ENCODE assay signal across 9 cellular contexts in genomic region chr10:7491949-7492659, GRCh38.
DNase-seq lines count a peak whose midpoint lies in the region; ATAC-seq and TF ChIP-seq lines count a peak whose summit lies in the region.
"Had no signal": no experiment of that assay in that cellular context is flagged by ENCODE, and none has a peak within 500 bp of the region (broad histone marks: within the 10 kb centered on the region; RNA-seq: fewer than 3 reads in every experiment).

No MANE protein-coding gene starts in this region.

- DNase-seq in NAMALWA (ENCODE audit: low spot score) (peak; percentile 34), NCI-H1105 (lab: John Stamatoyannopoulos, UW) (no peak), NCI-H226 (no peak), Right ventricle myocardium inferior (ENCODE audit: missing footprints) (no peak), brain microvascular endothelial cell (no peak)
- DNase-seq: C1 segment of cervical spinal cord had no signal

- peaks cover 0 to 35% (median 15%) of the 10 kb centered on the region in 11 experiments; a peak in 15 of 22 replicates for H3K9me3 ChIP-seq in BLaER1 treated with 17β-estradiol and CSF1 and Interleukin-3, amounts not matched to agents 10 nM and 100 nM (replicated peaks in 1 of 11)

- peak overlapping the region; percentile 62 to 82 (median 70) for H3K4me2 ChIP-seq in BLaER1 treated with 17β-estradiol and CSF1 and Interleukin-3, amounts not matched to agents 10 nM and 100 nM

- no peaks in the 10 kb centered on the region for H3K27me3 ChIP-seq in BLaER1 treated with 17β-estradiol and CSF1 and Interleukin-3, amounts not matched to agents 10 nM and 100 nM
- H3K27me3 ChIP-seq in brain microvascular endothelial cell (replicated peaks): no peaks in the 10 kb centered on the region

- peaks cover 44 to 89% (median 69%) of the 10 kb centered on the region in 10 experiments for H3K4me1 ChIP-seq in BLaER1 treated with 17β-estradiol and CSF1 and Interleukin-3, amounts not matched to agents 10 nM and 100 nM

- intact Hi-C loops in Right ventricle myocardium inferior (cut with DNase I): no loop called here

- in situ Hi-C loops in brain microvascular endothelial cell (cut with HindIII; ENCODE audit: low pct_ligation_motif_present, low sequenced_read_pairs): no loop called here

- TF ChIP-seq CTCF in brain microvascular endothelial cell (IDR thresholded peaks at IDR 0.05; ENCODE audit: low read depth, low read length, missing control alignments): no peak

- ATAC-seq in GM19035 (IDR thresholded peaks at IDR 0.05; ENCODE audit: unreplicated experiment) (peak; percentile 94), HG02884 (IDR thresholded peaks at IDR 0.05; ENCODE audit: unreplicated experiment) (peak; percentile 93), Right ventricle myocardium inferior (no peak)

- H3K27ac ChIP-seq in BLaER1 treated with 17β-estradiol and CSF1 and Interleukin-3, amounts not matched to agents 10 nM and 100 nM: peak overlapping the region in 6 of 11 experiments; percentile 7 to 43 (median 27); a peak in 7 of 22 replicates
- H3K27ac ChIP-seq in brain microvascular endothelial cell: no peak overlapping the region

- H3K4me3 ChIP-seq in BLaER1 treated with 17β-estradiol and CSF1 and Interleukin-3, amounts not matched to agents 10 nM and 100 nM: 0 out of 20 replicates have a peak overlapping the region, but pooled peaks of 1 of the 10 experiments have one; percentile 4
- no peak overlapping the region for H3K4me3 ChIP-seq in brain microvascular endothelial cell (ENCODE audit: low read depth, low read length)

- H3K9ac ChIP-seq in BLaER1 treated with 17β-estradiol and CSF1 and Interleukin-3, amounts not matched to agents 10 nM and 100 nM: no peak overlapping the region

- H3K36me3 ChIP-seq in BLaER1 treated with 17β-estradiol and CSF1 and Interleukin-3, amounts not matched to agents 10 nM and 100 nM: no peaks in the 10 kb centered on the region
- H3K36me3 ChIP-seq in brain microvascular endothelial cell (replicated peaks): no peaks in the 10 kb centered on the region

- H4K20me1 ChIP-seq in BLaER1 treated with 17β-estradiol and CSF1 and Interleukin-3, amounts not matched to agents 10 nM and 100 nM: no peaks in the 10 kb centered on the region
